In the genomic region with DNA sequence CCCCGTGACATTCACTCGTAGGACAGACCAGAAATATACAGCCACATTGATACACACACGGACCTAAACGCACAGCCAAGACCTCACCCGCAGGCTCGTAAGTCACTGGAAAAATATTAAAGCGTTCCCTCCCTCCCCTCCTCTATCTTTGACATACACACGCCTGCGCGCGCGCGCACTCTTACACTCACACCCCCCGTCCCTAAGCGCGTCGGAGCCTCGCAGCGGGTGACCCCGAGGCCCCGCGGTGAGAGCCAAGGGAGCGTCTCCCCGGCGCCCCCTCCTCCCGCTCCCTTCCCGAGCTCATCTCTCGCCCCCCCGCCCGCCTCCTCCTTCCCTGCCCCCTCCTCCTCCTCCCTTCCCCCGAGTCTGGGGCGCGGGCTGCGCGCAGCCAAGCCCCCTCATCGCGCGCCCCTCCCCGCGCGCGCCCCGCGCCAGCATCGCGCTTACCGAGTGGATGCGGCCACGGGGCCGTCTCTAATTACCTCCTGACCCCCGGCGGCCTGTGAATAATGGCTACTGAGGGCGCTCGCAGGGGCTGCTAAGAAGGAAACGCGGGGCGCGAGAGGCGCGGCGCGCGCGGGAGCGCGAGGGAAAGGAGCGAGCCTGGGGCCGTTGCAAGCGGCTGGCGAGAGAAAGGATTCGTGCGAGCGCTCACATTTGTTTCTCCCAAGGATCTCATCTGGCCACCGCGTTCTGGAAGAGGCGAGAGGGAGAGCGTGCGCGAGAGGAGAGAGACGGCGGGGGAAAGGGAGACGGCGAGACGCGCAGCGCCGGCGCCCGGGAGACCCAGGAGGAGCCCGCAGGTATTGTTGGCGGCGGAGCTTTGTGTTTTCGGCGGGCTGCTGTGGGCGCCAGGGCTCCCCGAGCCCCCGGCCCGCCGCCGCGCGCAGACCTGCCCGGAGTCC, we compare ENCODE assay signal across 8 cellular contexts. TPM values are rescaled to one million over a fixed set of nuclear protein-coding genes. Genes with fewer than 3 reads are reported as not detected.
DNase-seq lines count a peak whose midpoint lies in the region; ATAC-seq and TF ChIP-seq lines count a peak whose summit lies in the region.

No MANE protein-coding gene starts in this region.

- no peaks in the 10 kb centered on the region for H3K27me3 ChIP-seq in BE2C
- no peaks in the 10 kb centered on the region for H3K27me3 ChIP-seq in muscle layer of duodenum (ENCODE audit: low read depth, low read length)
- peaks cover 0 to 3% (median 0%) of the 10 kb centered on the region in 4 donors for H3K27me3 ChIP-seq in upper lobe of left lung

- peak in 1 of 2 donors; percentile 44 for ATAC-seq in upper lobe of left lung (ENCODE audit: low FRiP score in 2 of 2)

- H3K27ac ChIP-seq in muscle layer of duodenum (ENCODE audit: low read length) (no peak overlapping the region), upper lobe of left lung (peak overlapping the region in 2 of 4 donors; percentile 7 to 15)

- TF ChIP-seq POLR2A in upper lobe of left lung (IDR thresholded peaks at IDR 0.05), result no peak

- DNase-seq in BE2C, result peak; percentile 32
- DNase-seq in HFF-Myc (ENCODE audit: extremely low read depth, low read depth), result no peak
- DNase-seq in activated CD4-positive, alpha-beta T cell treated with anti-CD3 and anti-CD28 coated beads, Interleukin-2, amount 50 U/mL, for 1 hour, result peak; percentile 30
- DNase-seq in epidermal melanocyte (ENCODE audit: insufficient read length, low spot score), result peak; percentile 80
- DNase-seq in upper lobe of left lung, result peak in 1 of 2 donors; percentile 89
- DNase-seq in cerebellar nuclear complex (lab: John Stamatoyannopoulos, UW), result no peak
- DNase-seq in NCI-H187 (lab: John Stamatoyannopoulos, UW), result no peak

- H3K4me1 ChIP-seq in BE2C (peaks cover 8% of the 10 kb centered on the region), muscle layer of duodenum (ENCODE audit: control insufficient read depth in 1 of 2, insufficient read depth in 2 of 2, low read length in 2 of 2) (peaks cover 3 to 36% of the 10 kb centered on the region in 2 donors), upper lobe of left lung (peaks cover 37 to 54% (median 46%) of the 10 kb centered on the region in 4 donors)

- TF ChIP-seq CTCF in BE2C (IDR thresholded peaks at IDR 0.05; ENCODE audit: low read depth, low read length) (no peak), HFF-Myc (IDR thresholded peaks at IDR 0.05; ENCODE audit: low read depth, low read length, missing control alignments) (no peak), upper lobe of left lung (IDR thresholded peaks at IDR 0.05) (no peak)

- WGBS in upper lobe of left lung, 2 donors, result 1% methylated on average over 47 to 87 of the region's 103 CpGs

- H3K9me3 ChIP-seq in BE2C, result no peaks in the 10 kb centered on the region
- H3K9me3 ChIP-seq in muscle layer of duodenum (ENCODE audit: control insufficient read depth in 1 of 2, low read length in 2 of 2), result no peaks in the 10 kb centered on the region
- H3K9me3 ChIP-seq in upper lobe of left lung, result no peaks in the 10 kb centered on the region

- H3K36me3 ChIP-seq in BE2C (no peaks in the 10 kb centered on the region), muscle layer of duodenum (ENCODE audit: control insufficient read depth in 1 of 2, insufficient read depth in 2 of 2, low read length in 2 of 2) (no peaks in the 10 kb centered on the region), upper lobe of left lung (no peaks in the 10 kb centered on the region)

- no peak for TF ChIP-seq EP300 in upper lobe of left lung (IDR thresholded peaks at IDR 0.05)

- peak overlapping the region; percentile 60 for H3K4me3 ChIP-seq in BE2C (ENCODE audit: low read depth, low read length)
- peak overlapping the region; percentile 50 for H3K4me3 ChIP-seq in HFF-Myc (replicated peaks; ENCODE audit: low read depth, low read length)
- H3K4me3 ChIP-seq in muscle layer of duodenum (ENCODE audit: low read depth in 1 of 2, low read length in 2 of 2), result peak overlapping the region; percentile 53 to 66
- peak overlapping the region; percentile 46 to 61 (median 51) for H3K4me3 ChIP-seq in upper lobe of left lung

RNA-seq across cellular contexts. Expression of gene RAI1, which starts 42.4 kb away (rescaled TPM):
- polyA plus RNA-seq in BE2C (2012; ENCODE audit: insufficient read depth, insufficient read length, low read depth), result 26.3 TPM
- 10 to 100 TPM; 33.8 to 76.6 (median 41.2) TPM for total RNA-seq in upper lobe of left lung

Comparison
In these comparisons a context has a peak if more than half of its experiments do, and no peak if none do; other contexts are left out.
1. DNase-seq: peak in BE2C (single experiment), activated CD4-positive, alpha-beta T cell treated with anti-CD3 and anti-CD28 coated beads, Interleukin-2, amount 50 U/mL, for 1 hour (single experiment) and epidermal melanocyte (single experiment); none in HFF-Myc (single experiment), cerebellar nuclear complex (0 of 2) and NCI-H187 (0 of 2).
2. Peak in every context shown above with its lines, with median percentiles within 50 percentile points of each other: H3K4me3 ChIP-seq.